In the genomic region with DNA sequence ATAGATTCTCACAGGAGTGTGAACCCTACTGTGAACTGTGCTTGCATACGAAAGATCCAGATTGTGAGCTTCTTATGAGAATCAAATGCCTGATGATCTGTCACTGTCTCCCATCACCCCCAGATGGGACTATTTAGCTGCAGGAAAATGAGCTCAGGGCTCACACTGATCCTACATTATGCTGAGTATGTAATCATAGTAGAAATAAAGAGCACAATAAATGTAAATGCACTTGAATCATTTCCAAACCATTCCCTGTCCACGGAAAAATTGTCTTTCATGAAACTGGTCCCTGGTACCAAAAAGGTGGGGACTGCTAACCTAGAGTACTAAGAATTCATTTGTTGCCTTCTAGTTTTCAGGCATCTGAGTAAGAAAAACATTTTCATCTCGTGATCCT, we compare ENCODE assay signal across 29 cellular contexts.
"Had no signal": no experiment of that assay in that cellular context is flagged by ENCODE, and none has a peak within 500 bp of the region (broad histone marks: within the 10 kb centered on the region; RNA-seq: fewer than 3 reads in every experiment).

No MANE protein-coding gene starts in this region.

- H3K36me3 ChIP-seq: ascending aorta, breast epithelium, cardiac muscle cell, colonic mucosa, esophagus squamous epithelium had no signal

- H3K27me3 ChIP-seq: ascending aorta, breast epithelium, cardiac muscle cell, colonic mucosa, esophagus squamous epithelium had no signal

- FAIRE-seq: endometrium, endothelial cell of umbilical vein, frontal cortex had no signal

- H3K27ac ChIP-seq: ascending aorta, breast epithelium, cardiac muscle cell, colonic mucosa, epithelial cell of prostate, esophagus squamous epithelium had no signal

- DNase-seq: activated CD4-positive, alpha-beta memory T cell treated with anti-CD3 and anti-CD28 coated beads, Interleukin-2, amount 10 ng/mL, durations not matched to agents 7 days and 5 days; activated CD4-positive, alpha-beta T cell treated with anti-CD3 and anti-CD28 coated beads for 1 hour; activated CD4-positive, alpha-beta T cell treated with anti-CD3 and anti-CD28 coated beads for 4 hours; activated CD4-positive, alpha-beta T cell treated with anti-CD3 and anti-CD28 coated beads, Interleukin-2, amount 10 ng/mL, durations not matched to agents 7 days and 5 days; activated CD4-positive, alpha-beta T cell treated with anti-CD3 and anti-CD28 coated beads, Interleukin-2, amount 50 U/mL, for 4 hours; activated CD8-positive, alpha-beta memory T cell treated with anti-CD3 and anti-CD28 coated beads, Interleukin-2, amount 50 U/mL, for 48 hours; activated gamma-delta T cell; activated naive CD4-positive, alpha-beta T cell; activated naive CD4-positive, alpha-beta T cell treated with anti-CD3 and anti-CD28 coated beads, Interleukin-2, amount 10 ng/mL, durations not matched to agents 7 days and 5 days; activated naive CD8-positive, alpha-beta T cell treated with anti-CD3 and anti-CD28 coated beads, Interleukin-2, amount 10 ng/mL, durations not matched to agents 7 days and 5 days; activated T-cell treated with anti-CD3 and anti-CD28 coated beads for 4 hours; activated T-cell treated with anti-CD3 and anti-CD28 coated beads, Interleukin-2, amount 50 U/mL, for 24 hours; activated T-cell treated with anti-CD3 and anti-CD28 coated beads, Interleukin-2, amount 50 U/mL, for 72 hours; central memory CD4-positive, alpha-beta T cell; cerebellar nuclear complex; colonic mucosa; effector CD8-positive, alpha-beta T cell; esophagus squamous epithelium; head of caudate nucleus; T-helper 2 cell had no signal

- H3K4me3 ChIP-seq: ascending aorta, breast epithelium, cardiac muscle cell, colonic mucosa, esophagus squamous epithelium had no signal

- H3K9me3 ChIP-seq: ascending aorta, colonic mucosa, esophagus squamous epithelium had no signal

- H3K4me1 ChIP-seq: ascending aorta, breast epithelium, colonic mucosa had no signal

- ATAC-seq: activated naive CD4-positive, alpha-beta T cell treated with anti-CD3 and anti-CD28 coated beads, Interleukin-2, amount 50 U/mL, for 72 hours; activated T-cell treated with anti-CD3 and anti-CD28 coated beads, Interleukin-2, amount 50 U/mL, for 72 hours; WTC11 had no signal
